22 cellular contexts compared by ENCODE assay signal in the genomic region with DNA sequence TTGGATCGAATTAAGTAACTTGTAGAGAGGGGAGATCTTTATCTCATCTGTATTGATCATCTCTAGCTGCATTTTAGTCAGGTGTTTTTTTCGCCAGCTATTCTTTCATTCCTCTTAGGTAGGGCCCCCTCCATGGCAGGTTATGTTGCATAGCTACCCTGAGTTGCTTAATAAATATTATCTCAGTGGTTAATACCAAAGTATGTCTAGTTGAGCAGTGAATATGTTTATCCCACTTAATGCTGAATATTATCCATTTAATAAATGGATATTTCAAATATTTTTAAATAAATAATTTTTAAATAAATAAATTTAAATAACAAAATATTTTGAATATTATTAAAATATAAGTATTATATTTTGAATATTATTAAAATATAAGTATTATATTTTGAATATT. TPM values are rescaled to one million over a fixed set of nuclear protein-coding genes. Genes with fewer than 3 reads are reported as not detected.
DNase-seq lines count a peak whose midpoint lies in the region; ATAC-seq, FAIRE-seq and TF ChIP-seq lines count a peak whose summit lies in the region.
"Had no signal": no experiment of that assay in that cellular context is flagged by ENCODE, and none has a peak within 500 bp of the region (broad histone marks: within the 10 kb centered on the region; RNA-seq: fewer than 3 reads in every experiment).

No MANE protein-coding gene starts in this region.

- FAIRE-seq in A549 (lab: Jason Lieb, UNC), result no peak
- FAIRE-seq in pancreas (lab: Jason Lieb, UNC), result peak; percentile 99
- FAIRE-seq: HepG2 had no signal

- WGBS in A549 (ENCODE audit: missing lambda C conversion rate), result 83% methylated on average over 2 of the region's 2 CpGs
- WGBS in pancreas, 2 donors, result 83 to 85% methylated on average over 2 of the region's 2 CpGs

- TF ChIP-seq RAD21 in A549 (conservative IDR thresholded peaks at IDR 0.05 in 1 of 2, IDR thresholded peaks at IDR 0.05 in 1 of 2), result no peak

- H3K36me3 ChIP-seq in PC-9 (ENCODE audit: low read depth) (0 out of 2 replicates have a peak, but pooled peaks cover 14% of the 10 kb centered on the region), pancreas (no peaks in the 10 kb centered on the region)
- H3K36me3 ChIP-seq: SJCRH30 had no signal

- TF ChIP-seq POLR2A in A549 (IDR thresholded peaks at IDR 0.05; ENCODE audit: low read length), result no peak

- no peak for TF ChIP-seq CTCF in A549 (IDR thresholded peaks at IDR 0.05)
- TF ChIP-seq CTCF in PC-9 (conservative IDR thresholded peaks at IDR 0.05), result no peak
- TF ChIP-seq CTCF in pancreas (IDR thresholded peaks at IDR 0.05), result no peak

- ATAC-seq in A549, result no peak
- peak; percentile 38 for ATAC-seq in esophagus mucosa
- no peak for ATAC-seq in pancreas
- ATAC-seq: HepG2, Right ventricle myocardium inferior, SK-N-SH treated with all-trans-retinoic acid at 6 μM for 48 hours had no signal

- no peaks in the 10 kb centered on the region for H3K79me2 ChIP-seq in PC-9 (ENCODE audit: low read depth)

- H3K9me2 ChIP-seq in PC-9 (ENCODE audit: insufficient read depth), result no peaks in the 10 kb centered on the region

- H3K9me3 ChIP-seq in A549, result no peaks in the 10 kb centered on the region
- H3K9me3 ChIP-seq in PC-9 (ENCODE audit: insufficient read depth, low read depth), result 0 out of 2 replicates have a peak, but pooled peaks cover 3% of the 10 kb centered on the region
- H3K9me3 ChIP-seq in pancreas, result no peaks in the 10 kb centered on the region
- H3K9me3 ChIP-seq: SJCRH30 had no signal

- H3K4me1 ChIP-seq in A549, result peaks cover 23% of the 10 kb centered on the region
- peaks cover 33% of the 10 kb centered on the region for H3K4me1 ChIP-seq in PC-9 (replicated peaks; ENCODE audit: insufficient read depth)
- no peaks in the 10 kb centered on the region for H3K4me1 ChIP-seq in pancreas
- H3K4me1 ChIP-seq: SJCRH30 had no signal

- H3K27me3 ChIP-seq in PC-9 (ENCODE audit: insufficient read depth, low read depth) (no peaks in the 10 kb centered on the region), pancreas (no peaks in the 10 kb centered on the region)
- H3K27me3 ChIP-seq: SJCRH30 had no signal

- no peaks in the 10 kb centered on the region for H4K20me1 ChIP-seq in PC-9 (ENCODE audit: insufficient read depth)

- no peak for TF ChIP-seq EP300 in A549 (IDR thresholded peaks at IDR 0.05)

- H3F3A ChIP-seq in PC-9 (ENCODE audit: insufficient read depth, low read depth), result peaks cover 31% of the 10 kb centered on the region

- intact Hi-C loops in PC-9 (cut with micrococcal nuclease; ENCODE audit: unreplicated experiment), result no loop called here
- intact Hi-C loops in pancreas (cut with DNase I), result no loop called here

- H3K27ac ChIP-seq in A549 (no peak overlapping the region), PC-9 (peak overlapping the region; percentile 63), pancreas (no peak overlapping the region)
- H3K27ac ChIP-seq: GM23248, SJCRH30 had no signal

- H3K4me2 ChIP-seq in A549 (peak overlapping the region; percentile 21), PC-9 (peak overlapping the region; percentile 73)

- BruUV-seq in PC-9 (replicated peaks; lab: Mats Ljungman, UMichigan), result no TSS peak

- no peak for DNase-seq in A549 (ENCODE audit: low read depth in 1 of 2, low spot score in 1 of 2)
- DNase-seq in PC-9, result no peak
- DNase-seq in pancreas, result no peak
- DNase-seq in midbrain (lab: John Stamatoyannopoulos, UW), result no peak
- no peak for DNase-seq in DMS53 treated with DMSO at 0.1 percent for 48 hours (lab: John Stamatoyannopoulos, UW; ENCODE audit: unreplicated experiment)
- DNase-seq in cortex of kidney (lab: John Stamatoyannopoulos, UW), result no peak
- DNase-seq: C1 segment of cervical spinal cord; CD4-positive, alpha-beta memory T cell; H7; HFFc6; Karpas-422; NCI-H1092 treated with DMSO at 0.1 percent for 48 hours; NCI-H187; SJCRH30 had no signal

- CTCF ChIA-PET in A549 (lab: Yijun Ruan, JAX) (interaction anchor here (2.3 kb wide), 1 partner anchor 45 kb away, joined by 6 read pairs; no protein-coding TSS in a partner anchor), PC-9 (lab: Charles Lee) (no interaction called here)

- H3K4me3 ChIP-seq in A549 (no peak overlapping the region), PC-9 (peak overlapping the region; percentile 22; the same call in 1 of the 2 replicates), pancreas (no peak overlapping the region)
- H3K4me3 ChIP-seq: GM23248, SJCRH30 had no signal

- no peak overlapping the region for H2AFZ ChIP-seq in PC-9
- H2AFZ ChIP-seq: GM23248 had no signal

- POLR2A ChIA-PET in A549 (lab: Yijun Ruan, JAX), result no interaction called here
- POLR2A ChIA-PET in PC-9 (lab: Charles Lee; ENCODE audit: unreplicated experiment), result interaction anchor here (0.5 to 0.6 kb wide), 3 partner anchors 55 to 320 kb away, joined by 4 to 8 read pairs (median 4); no protein-coding TSS in a partner anchor

TF ChIP-seq in A549, 52 proteins besides CTCF, POLR2A, EP300 and RAD21 (continues in another document):
- TF ChIP-seq ZFP36 (IDR thresholded peaks at IDR 0.05; ENCODE audit: borderline replicate concordance, partially characterized antibody) (no peak), JUN (IDR thresholded peaks at IDR 0.05) (no peak), SREBF2 (IDR thresholded peaks at IDR 0.05) (no peak)
- TF ChIP-seq, protein P1, sequence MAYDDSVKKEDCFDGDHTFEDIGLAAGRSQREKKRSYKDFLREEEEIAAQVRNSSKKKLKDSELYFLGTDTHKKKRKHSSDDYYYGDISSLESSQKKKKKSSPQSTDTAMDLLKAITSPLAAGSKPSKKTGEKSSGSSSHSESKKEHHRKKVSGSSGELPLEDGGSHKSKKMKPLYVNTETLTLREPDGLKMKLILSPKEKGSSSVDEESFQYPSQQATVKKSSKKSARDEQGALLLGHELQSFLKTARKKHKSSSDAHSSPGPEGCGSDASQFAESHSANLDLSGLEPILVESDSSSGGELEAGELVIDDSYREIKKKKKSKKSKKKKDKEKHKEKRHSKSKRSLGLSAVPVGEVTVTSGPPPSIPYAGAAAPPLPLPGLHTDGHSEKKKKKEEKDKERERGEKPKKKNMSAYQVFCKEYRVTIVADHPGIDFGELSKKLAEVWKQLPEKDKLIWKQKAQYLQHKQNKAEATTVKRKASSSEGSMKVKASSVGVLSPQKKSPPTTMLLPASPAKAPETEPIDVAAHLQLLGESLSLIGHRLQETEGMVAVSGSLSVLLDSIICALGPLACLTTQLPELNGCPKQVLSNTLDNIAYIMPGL (CRISPR knock-in tag; IDR thresholded peaks at IDR 0.05; ENCODE audit: borderline replicate concordance), result no peak
- TF ChIP-seq, protein P2, sequence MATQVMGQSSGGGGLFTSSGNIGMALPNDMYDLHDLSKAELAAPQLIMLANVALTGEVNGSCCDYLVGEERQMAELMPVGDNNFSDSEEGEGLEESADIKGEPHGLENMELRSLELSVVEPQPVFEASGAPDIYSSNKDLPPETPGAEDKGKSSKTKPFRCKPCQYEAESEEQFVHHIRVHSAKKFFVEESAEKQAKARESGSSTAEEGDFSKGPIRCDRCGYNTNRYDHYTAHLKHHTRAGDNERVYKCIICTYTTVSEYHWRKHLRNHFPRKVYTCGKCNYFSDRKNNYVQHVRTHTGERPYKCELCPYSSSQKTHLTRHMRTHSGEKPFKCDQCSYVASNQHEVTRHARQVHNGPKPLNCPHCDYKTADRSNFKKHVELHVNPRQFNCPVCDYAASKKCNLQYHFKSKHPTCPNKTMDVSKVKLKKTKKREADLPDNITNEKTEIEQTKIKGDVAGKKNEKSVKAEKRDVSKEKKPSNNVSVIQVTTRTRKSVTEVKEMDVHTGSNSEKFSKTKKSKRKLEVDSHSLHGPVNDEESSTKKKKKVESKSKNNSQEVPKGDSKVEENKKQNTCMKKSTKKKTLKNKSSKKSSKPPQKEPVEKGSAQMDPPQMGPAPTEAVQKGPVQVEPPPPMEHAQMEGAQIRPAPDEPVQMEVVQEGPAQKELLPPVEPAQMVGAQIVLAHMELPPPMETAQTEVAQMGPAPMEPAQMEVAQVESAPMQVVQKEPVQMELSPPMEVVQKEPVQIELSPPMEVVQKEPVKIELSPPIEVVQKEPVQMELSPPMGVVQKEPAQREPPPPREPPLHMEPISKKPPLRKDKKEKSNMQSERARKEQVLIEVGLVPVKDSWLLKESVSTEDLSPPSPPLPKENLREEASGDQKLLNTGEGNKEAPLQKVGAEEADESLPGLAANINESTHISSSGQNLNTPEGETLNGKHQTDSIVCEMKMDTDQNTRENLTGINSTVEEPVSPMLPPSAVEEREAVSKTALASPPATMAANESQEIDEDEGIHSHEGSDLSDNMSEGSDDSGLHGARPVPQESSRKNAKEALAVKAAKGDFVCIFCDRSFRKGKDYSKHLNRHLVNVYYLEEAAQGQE (IDR thresholded peaks at IDR 0.05), result no peak
- TF ChIP-seq, protein P3, sequence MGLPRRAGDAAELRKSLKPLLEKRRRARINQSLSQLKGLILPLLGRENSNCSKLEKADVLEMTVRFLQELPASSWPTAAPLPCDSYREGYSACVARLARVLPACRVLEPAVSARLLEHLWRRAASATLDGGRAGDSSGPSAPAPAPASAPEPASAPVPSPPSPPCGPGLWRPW (IDR thresholded peaks at IDR 0.05), result no peak

RNA-seq across cellular contexts. Expression of a gene that starts 9.6 kb away (rescaled TPM):
- polyA plus RNA-seq in A549 (2011; rRNA removed) (0.83 and 0.85 TPM in 2 replicates), A549 (2017; fragmentation: RNase III; extraction: RNeasy Plus Mini Kit Qiagen cat#74134 plus additional on column Dnase treatment) (0.72 to 1.4 TPM (median 1.3 TPM) in 3 replicates), pancreas (1 to 10 TPM; 1.3 to 2.7 TPM)
- 0.12 and 0.19 TPM in 2 replicates for polyA plus RNA-seq in A549 (2012; cell fraction: cytosol; rRNA removed)
- polyA plus RNA-seq in A549 (2012; cell fraction: nucleus; rRNA removed), result 0.04 and 0.07 TPM in 2 replicates
- 0.58 and 0.79 TPM in 2 replicates for polyA minus RNA-seq in A549 (2011; rRNA and poly(A)+ RNA removed)
- total RNA-seq in PC-9 (2021) (11.5 and 11.9 TPM in 2 replicates), esophagus mucosa (36.9 TPM), pancreas (1 to 10 TPM; 1.6 to 7.3 (median 2.0) TPM)
- total RNA-seq: CD4-positive, alpha-beta memory T cell; GM23248; HFFc6; OCI-LY7; SJCRH30 had no signal
- polyA plus RNA-seq: CD4-positive, alpha-beta memory T cell; GM23248 had no signal

RNA-seq across cellular contexts. Expression of a gene that starts 44.8 kb away (rescaled TPM):
- polyA plus RNA-seq in A549 (2011; rRNA removed), result 0.03 TPM in 2 replicates
- polyA plus RNA-seq in A549 (2012; cell fraction: cytosol; rRNA removed), result not detected in 2 replicates
- polyA plus RNA-seq in A549 (2012; cell fraction: nucleus; rRNA removed), result not detected in 2 replicates
- polyA plus RNA-seq in A549 (2017; fragmentation: RNase III; extraction: RNeasy Plus Mini Kit Qiagen cat#74134 plus additional on column Dnase treatment), result 0.03 TPM in 1 of 3 replicates, not detected in the others
- polyA minus RNA-seq in A549 (2011; rRNA and poly(A)+ RNA removed), result not detected in 2 replicates
- not detected in 2 replicates for total RNA-seq in PC-9 (2021)
- total RNA-seq in esophagus mucosa, result 0.40 TPM
- under 1 TPM in 1 of 6 donors, not detected in 5; 0.06 TPM for total RNA-seq in pancreas
- not detected for polyA plus RNA-seq in pancreas
- total RNA-seq: A673; CD4-positive, alpha-beta memory T cell; GM23248; H7; HFFc6; HT1080; OCI-LY7; Right ventricle myocardium inferior had no signal
- polyA plus RNA-seq: CD4-positive, alpha-beta memory T cell; GM23248 had no signal

RNA-seq across cellular contexts. Expression of a gene that starts 53.3 kb away (rescaled TPM):
- polyA plus RNA-seq in A549 (2011; rRNA removed) (27.2 and 29.8 TPM in 2 replicates), A549 (2017; fragmentation: RNase III; extraction: RNeasy Plus Mini Kit Qiagen cat#74134 plus additional on column Dnase treatment) (13.2 to 15.8 TPM (median 13.8 TPM) in 3 replicates), pancreas (1 to 10 TPM; 3.0 to 4.4 TPM)
- 4.8 and 5.4 TPM in 2 replicates for polyA plus RNA-seq in A549 (2012; cell fraction: cytosol; rRNA removed)
- polyA plus RNA-seq in A549 (2012; cell fraction: nucleus; rRNA removed), result 5.1 and 7.8 TPM in 2 replicates
- polyA minus RNA-seq in A549 (2011; rRNA and poly(A)+ RNA removed), result 35.5 and 37.5 TPM in 2 replicates
- total RNA-seq in PC-9 (2021) (39.6 and 60.2 TPM in 2 replicates), esophagus mucosa (28.3 TPM), pancreas (10 to 100 TPM; 15.5 to 25.1 (median 21.4) TPM)
